In the genomic region with DNA sequence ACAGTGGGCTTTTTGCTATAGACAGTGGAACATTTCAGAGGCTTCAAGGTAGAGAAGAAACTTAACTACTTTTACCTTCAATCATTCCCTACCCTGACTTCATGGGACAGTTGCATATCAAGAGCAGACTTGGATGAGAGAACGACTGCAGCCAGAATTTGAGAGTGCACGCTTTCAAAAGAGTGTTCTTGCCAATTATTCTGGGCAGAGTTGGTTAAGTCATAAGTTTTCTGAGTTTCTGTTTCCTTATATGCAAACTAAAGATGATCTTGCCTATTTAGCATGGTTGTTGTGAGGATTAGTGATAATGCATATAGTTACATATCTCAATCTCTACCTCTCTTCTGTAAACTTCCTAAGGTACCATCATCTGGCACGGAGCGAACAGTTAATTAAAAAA, we compare ENCODE assay signal across 20 cellular contexts. TPM values are rescaled to one million over a fixed set of nuclear protein-coding genes. Genes with fewer than 3 reads are reported as not detected.
A peak's percentile ranks its signal among the peaks of the same experiment; 100 is the strongest.
DNase-seq lines count a peak whose midpoint lies in the region; ATAC-seq and TF ChIP-seq lines count a peak whose summit lies in the region.
"Had no signal": no experiment of that assay in that cellular context is flagged by ENCODE, and none has a peak within 500 bp of the region (broad histone marks: within the 10 kb centered on the region; RNA-seq: fewer than 3 reads in every experiment).

No MANE protein-coding gene starts in this region.

- no peak for TF ChIP-seq EP300 in upper lobe of left lung (IDR thresholded peaks at IDR 0.05)

- 80 to 84% methylated on average over 4 of the region's 4 CpGs for WGBS in upper lobe of left lung, 2 donors

- intact Hi-C loops in CD14-positive monocyte (cut with micrococcal nuclease) = loop anchor here in 1 of 2 donors (10.0 kb wide), 1 partner anchor 46 kb away; no protein-coding TSS in a partner anchor

- H3K4me1 ChIP-seq in upper lobe of left lung = peaks cover 0 to 8% (median 1%) of the 10 kb centered on the region in 4 donors
- H3K4me1 ChIP-seq: A549 had no signal

- H3K27me3 ChIP-seq in upper lobe of left lung = no peaks in the 10 kb centered on the region

- no peaks in the 10 kb centered on the region for H3K9me3 ChIP-seq in upper lobe of left lung
- H3K9me3 ChIP-seq: A549 had no signal

- H3K36me3 ChIP-seq in upper lobe of left lung = no peaks in the 10 kb centered on the region

- H3K4me1 Mint-ChIP-seq in WTC11 (peaks cover 26% of the 10 kb centered on the region), CD14-positive monocyte (peaks cover 61% of the 10 kb centered on the region)

- H3K27ac Mint-ChIP-seq in WTC11 (peak overlapping the region; percentile 66; the same call in 1 of the 2 replicates), CD14-positive monocyte (peak overlapping the region in 1 of 7 donors; percentile 8)
- H3K27ac Mint-ChIP-seq: B cell had no signal

- no peak overlapping the region for H3K4me3 Mint-ChIP-seq in WTC11
- H3K4me3 Mint-ChIP-seq in CD14-positive monocyte = no peak overlapping the region
- H3K4me3 Mint-ChIP-seq: B cell had no signal

- DNase-seq in WTC11 (ENCODE audit: low spot score) (no peak), NCI-H2171 treated with DMSO at 0.1 percent for 48 hours (lab: John Stamatoyannopoulos, UW) (no peak), upper lobe of left lung (no peak), CD14-positive monocyte (ENCODE audit: low spot score) (no peak), activated gamma-delta T cell (lab: John Stamatoyannopoulos, UW) (no peak)
- DNase-seq: DMS53, GDM1, KG1, NCI-H1105, NCI-H2029 treated with DMSO at 0.1 percent for 48 hours, NCI-H446 treated with DMSO at 0.1 percent for 48 hours, PC-9, SHP77 treated with DMSO at 0.1 percent for 48 hours, SW 1271 had no signal

- no peak overlapping the region for H3K27ac ChIP-seq in upper lobe of left lung
- H3K27ac ChIP-seq: A549, PC-9, RWPE1, SK-N-MC had no signal

- H3K4me3 ChIP-seq in upper lobe of left lung = no peak overlapping the region
- H3K4me3 ChIP-seq: A549, PC-9, SK-N-MC had no signal

- peak; percentile 43 for ATAC-seq in GM18867 (IDR thresholded peaks at IDR 0.05; ENCODE audit: unreplicated experiment)
- ATAC-seq in HG02885 (IDR thresholded peaks at IDR 0.05; ENCODE audit: poor library complexity, unreplicated experiment) = peak; percentile 60
- no peak for ATAC-seq in WTC11
- ATAC-seq in upper lobe of left lung (ENCODE audit: low FRiP score in 2 of 2) = no peak
- ATAC-seq: A549 had no signal

- no peak for TF ChIP-seq CTCF in WTC11 (IDR thresholded peaks at IDR 0.05)
- TF ChIP-seq CTCF in upper lobe of left lung (IDR thresholded peaks at IDR 0.05) = no peak
- no peak for TF ChIP-seq CTCF in CD14-positive monocyte (IDR thresholded peaks at IDR 0.05)

- no peaks in the 10 kb centered on the region for H3K36me3 Mint-ChIP-seq in WTC11
- peaks cover 8 to 20% of the 10 kb centered on the region in 2 donors for H3K36me3 Mint-ChIP-seq in CD14-positive monocyte

- CTCF ChIA-PET in WTC11 (lab: Charles Lee) = no interaction called here

- H3K27me3 Mint-ChIP-seq in WTC11 (ENCODE audit: low read depth) (no peaks in the 10 kb centered on the region), CD14-positive monocyte (ENCODE audit: low read depth in 3 of 3) (peaks cover 0 to 1% (median 0%) of the 10 kb centered on the region in 3 donors)
- H3K27me3 Mint-ChIP-seq: B cell had no signal

- H3K9me3 Mint-ChIP-seq in WTC11 (no peaks in the 10 kb centered on the region), CD14-positive monocyte (no peaks in the 10 kb centered on the region)

- POLR2A ChIA-PET in WTC11 (lab: Charles Lee) = no interaction called here

- no peak for TF ChIP-seq POLR2A in upper lobe of left lung (IDR thresholded peaks at IDR 0.05)

TF ChIP-seq in WTC11, 78 proteins besides CTCF, POLR2A, EP300 and RAD21 (continues in another document):
- TF ChIP-seq, protein P1, sequence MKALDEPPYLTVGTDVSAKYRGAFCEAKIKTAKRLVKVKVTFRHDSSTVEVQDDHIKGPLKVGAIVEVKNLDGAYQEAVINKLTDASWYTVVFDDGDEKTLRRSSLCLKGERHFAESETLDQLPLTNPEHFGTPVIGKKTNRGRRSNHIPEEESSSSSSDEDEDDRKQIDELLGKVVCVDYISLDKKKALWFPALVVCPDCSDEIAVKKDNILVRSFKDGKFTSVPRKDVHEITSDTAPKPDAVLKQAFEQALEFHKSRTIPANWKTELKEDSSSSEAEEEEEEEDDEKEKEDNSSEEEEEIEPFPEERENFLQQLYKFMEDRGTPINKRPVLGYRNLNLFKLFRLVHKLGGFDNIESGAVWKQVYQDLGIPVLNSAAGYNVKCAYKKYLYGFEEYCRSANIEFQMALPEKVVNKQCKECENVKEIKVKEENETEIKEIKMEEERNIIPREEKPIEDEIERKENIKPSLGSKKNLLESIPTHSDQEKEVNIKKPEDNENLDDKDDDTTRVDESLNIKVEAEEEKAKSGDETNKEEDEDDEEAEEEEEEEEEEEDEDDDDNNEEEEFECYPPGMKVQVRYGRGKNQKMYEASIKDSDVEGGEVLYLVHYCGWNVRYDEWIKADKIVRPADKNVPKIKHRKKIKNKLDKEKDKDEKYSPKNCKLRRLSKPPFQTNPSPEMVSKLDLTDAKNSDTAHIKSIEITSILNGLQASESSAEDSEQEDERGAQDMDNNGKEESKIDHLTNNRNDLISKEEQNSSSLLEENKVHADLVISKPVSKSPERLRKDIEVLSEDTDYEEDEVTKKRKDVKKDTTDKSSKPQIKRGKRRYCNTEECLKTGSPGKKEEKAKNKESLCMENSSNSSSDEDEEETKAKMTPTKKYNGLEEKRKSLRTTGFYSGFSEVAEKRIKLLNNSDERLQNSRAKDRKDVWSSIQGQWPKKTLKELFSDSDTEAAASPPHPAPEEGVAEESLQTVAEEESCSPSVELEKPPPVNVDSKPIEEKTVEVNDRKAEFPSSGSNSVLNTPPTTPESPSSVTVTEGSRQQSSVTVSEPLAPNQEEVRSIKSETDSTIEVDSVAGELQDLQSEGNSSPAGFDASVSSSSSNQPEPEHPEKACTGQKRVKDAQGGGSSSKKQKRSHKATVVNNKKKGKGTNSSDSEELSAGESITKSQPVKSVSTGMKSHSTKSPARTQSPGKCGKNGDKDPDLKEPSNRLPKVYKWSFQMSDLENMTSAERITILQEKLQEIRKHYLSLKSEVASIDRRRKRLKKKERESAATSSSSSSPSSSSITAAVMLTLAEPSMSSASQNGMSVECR (CRISPR knock-in tag; IDR thresholded peaks at IDR 0.05; ENCODE audit: borderline replicate concordance) = no peak
- TF ChIP-seq ZNF317 (CRISPR knock-in tag; IDR thresholded peaks at IDR 0.05; ENCODE audit: borderline replicate concordance, low read depth) (no peak), HMGA2 (CRISPR knock-in tag; IDR thresholded peaks at IDR 0.05) (no peak), ZNF416 (CRISPR knock-in tag; IDR thresholded peaks at IDR 0.05) (no peak), ZNF423 (CRISPR knock-in tag; IDR thresholded peaks at IDR 0.05) (no peak), TCF7 (CRISPR knock-in tag; IDR thresholded peaks at IDR 0.05; ENCODE audit: low read depth) (no peak), ZNF396 (CRISPR knock-in tag; IDR thresholded peaks at IDR 0.05; ENCODE audit: borderline replicate concordance) (no peak), NR3C1 (CRISPR knock-in tag; conservative IDR thresholded peaks at IDR 0.05; ENCODE audit: low read depth) (no peak)
- TF ChIP-seq, protein P2, sequence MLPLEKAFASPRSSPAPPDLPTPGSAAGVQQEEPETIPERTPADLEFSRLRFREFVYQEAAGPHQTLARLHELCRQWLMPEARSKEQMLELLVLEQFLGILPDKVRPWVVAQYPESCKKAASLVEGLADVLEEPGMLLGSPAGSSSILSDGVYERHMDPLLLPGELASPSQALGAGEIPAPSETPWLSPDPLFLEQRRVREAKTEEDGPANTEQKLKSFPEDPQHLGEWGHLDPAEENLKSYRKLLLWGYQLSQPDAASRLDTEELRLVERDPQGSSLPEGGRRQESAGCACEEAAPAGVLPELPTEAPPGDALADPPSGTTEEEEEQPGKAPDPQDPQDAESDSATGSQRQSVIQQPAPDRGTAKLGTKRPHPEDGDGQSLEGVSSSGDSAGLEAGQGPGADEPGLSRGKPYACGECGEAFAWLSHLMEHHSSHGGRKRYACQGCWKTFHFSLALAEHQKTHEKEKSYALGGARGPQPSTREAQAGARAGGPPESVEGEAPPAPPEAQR (CRISPR knock-in tag; IDR thresholded peaks at IDR 0.05) = no peak
- TF ChIP-seq, protein P3, sequence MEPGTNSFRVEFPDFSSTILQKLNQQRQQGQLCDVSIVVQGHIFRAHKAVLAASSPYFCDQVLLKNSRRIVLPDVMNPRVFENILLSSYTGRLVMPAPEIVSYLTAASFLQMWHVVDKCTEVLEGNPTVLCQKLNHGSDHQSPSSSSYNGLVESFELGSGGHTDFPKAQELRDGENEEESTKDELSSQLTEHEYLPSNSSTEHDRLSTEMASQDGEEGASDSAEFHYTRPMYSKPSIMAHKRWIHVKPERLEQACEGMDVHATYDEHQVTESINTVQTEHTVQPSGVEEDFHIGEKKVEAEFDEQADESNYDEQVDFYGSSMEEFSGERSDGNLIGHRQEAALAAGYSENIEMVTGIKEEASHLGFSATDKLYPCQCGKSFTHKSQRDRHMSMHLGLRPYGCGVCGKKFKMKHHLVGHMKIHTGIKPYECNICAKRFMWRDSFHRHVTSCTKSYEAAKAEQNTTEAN (CRISPR knock-in tag; IDR thresholded peaks at IDR 0.05) = no peak
- TF ChIP-seq, protein P4, sequence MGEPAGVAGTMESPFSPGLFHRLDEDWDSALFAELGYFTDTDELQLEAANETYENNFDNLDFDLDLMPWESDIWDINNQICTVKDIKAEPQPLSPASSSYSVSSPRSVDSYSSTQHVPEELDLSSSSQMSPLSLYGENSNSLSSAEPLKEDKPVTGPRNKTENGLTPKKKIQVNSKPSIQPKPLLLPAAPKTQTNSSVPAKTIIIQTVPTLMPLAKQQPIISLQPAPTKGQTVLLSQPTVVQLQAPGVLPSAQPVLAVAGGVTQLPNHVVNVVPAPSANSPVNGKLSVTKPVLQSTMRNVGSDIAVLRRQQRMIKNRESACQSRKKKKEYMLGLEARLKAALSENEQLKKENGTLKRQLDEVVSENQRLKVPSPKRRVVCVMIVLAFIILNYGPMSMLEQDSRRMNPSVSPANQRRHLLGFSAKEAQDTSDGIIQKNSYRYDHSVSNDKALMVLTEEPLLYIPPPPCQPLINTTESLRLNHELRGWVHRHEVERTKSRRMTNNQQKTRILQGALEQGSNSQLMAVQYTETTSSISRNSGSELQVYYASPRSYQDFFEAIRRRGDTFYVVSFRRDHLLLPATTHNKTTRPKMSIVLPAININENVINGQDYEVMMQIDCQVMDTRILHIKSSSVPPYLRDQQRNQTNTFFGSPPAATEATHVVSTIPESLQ (CRISPR knock-in tag; IDR thresholded peaks at IDR 0.05) = no peak
- TF ChIP-seq, protein P5, sequence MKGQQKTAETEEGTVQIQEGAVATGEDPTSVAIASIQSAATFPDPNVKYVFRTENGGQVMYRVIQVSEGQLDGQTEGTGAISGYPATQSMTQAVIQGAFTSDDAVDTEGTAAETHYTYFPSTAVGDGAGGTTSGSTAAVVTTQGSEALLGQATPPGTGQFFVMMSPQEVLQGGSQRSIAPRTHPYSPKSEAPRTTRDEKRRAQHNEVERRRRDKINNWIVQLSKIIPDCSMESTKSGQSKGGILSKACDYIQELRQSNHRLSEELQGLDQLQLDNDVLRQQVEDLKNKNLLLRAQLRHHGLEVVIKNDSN (CRISPR knock-in tag; IDR thresholded peaks at IDR 0.05) = no peak

RNA-seq across cellular contexts. Expression of a gene that starts 7.6 kb away (rescaled TPM):
- 1.2 TPM in 3 replicates for total RNA-seq in WTC11 (2021)
- 10 to 100 TPM in 3 of 6 donors, 1 to 10 TPM in 3; 4.2 to 20.4 (median 8.7) TPM for total RNA-seq in upper lobe of left lung
- polyA plus RNA-seq in CD14-positive monocyte = 10 to 100 TPM; 27.0 to 32.8 TPM

Comparison
In these comparisons a context has a peak if more than half of its experiments do, and no peak if none do; other contexts are left out.
1. ATAC-seq: peak in GM18867 (single experiment) and HG02885 (single experiment); none in WTC11 (single experiment) and upper lobe of left lung (0 of 2).